Comparison of ENCODE assay signal across 3 cellular contexts in genomic region chr3:184262927-184263179, GRCh38.
TF ChIP-seq lines count a peak whose summit lies in the region.

No MANE protein-coding gene starts in this region.

TF ChIP-seq in SK-N-SH, 30 proteins besides CTCF, POLR2A, EP300 and RAD21 (continues in another document):
- TF ChIP-seq REST (IDR thresholded peaks at IDR 0.05; ENCODE audit: low read depth, low read length) (no peak), IRF3 (IDR thresholded peaks at IDR 0.05; ENCODE audit: low read depth, low read length) (no peak), ZBTB33 (IDR thresholded peaks at IDR 0.05; ENCODE audit: borderline replicate concordance, low read depth) (no peak), RXRA (IDR thresholded peaks at IDR 0.05; ENCODE audit: borderline replicate concordance, low read depth) (no peak), USF2 (IDR thresholded peaks at IDR 0.05; ENCODE audit: borderline replicate concordance, low read depth, low read length) (no peak), ELF1 (IDR thresholded peaks at IDR 0.05) (no peak), YY1 (IDR thresholded peaks at IDR 0.05; ENCODE audit: low read depth) (no peak), TCF12 (IDR thresholded peaks at IDR 0.05) (no peak), SMC3 (IDR thresholded peaks at IDR 0.05; ENCODE audit: low read depth, low read length) (no peak), FOXM1 (IDR thresholded peaks at IDR 0.05; ENCODE audit: low read depth) (no peak), RCOR1 (IDR thresholded peaks at IDR 0.05; ENCODE audit: low read length) (no peak)

TF ChIP-seq in SK-N-SH treated with all-trans-retinoic acid at 6 μM for 48 hours, 23 proteins besides CTCF, POLR2A, EP300 and RAD21:
- no peak for TF ChIP-seq OSR1 (CRISPR knock-in tag; IDR thresholded peaks at IDR 0.05)
- TF ChIP-seq ZNF70 (CRISPR knock-in tag; IDR thresholded peaks at IDR 0.05): no peak
- no peak for TF ChIP-seq CSDC2 (CRISPR knock-in tag; IDR thresholded peaks at IDR 0.05)

TF ChIP-seq in H1, 55 proteins besides CTCF, POLR2A, EP300 and RAD21:
- TF ChIP-seq CHD1 (IDR thresholded peaks at IDR 0.05; ENCODE audit: low read depth, low read length) (no peak), KDM1A (IDR thresholded peaks at IDR 0.05; ENCODE audit: borderline replicate concordance, low read length) (no peak), SIRT6 (IDR thresholded peaks at IDR 0.05; ENCODE audit: low read length) (no peak), SIN3A (conservative IDR thresholded peaks at IDR 0.05 in 1 of 2, IDR thresholded peaks at IDR 0.05 in 1 of 2; ENCODE audit: low read depth in 1 of 2, low read length in 2 of 2) (no peak), CBX5 (IDR thresholded peaks at IDR 0.05; ENCODE audit: low read depth, low read length) (no peak), EZH2 (IDR thresholded peaks at IDR 0.05; ENCODE audit: low read depth, low read length, severe bottlenecking) (no peak), TAF7 (optimal IDR thresholded peaks at IDR 0.05; ENCODE audit: borderline replicate concordance, low read depth, low read length) (no peak), MAFK (IDR thresholded peaks at IDR 0.05; ENCODE audit: low read depth, low read length) (no peak), SUZ12 (IDR thresholded peaks at IDR 0.05; ENCODE audit: low read length) (no peak), RXRA (IDR thresholded peaks at IDR 0.05; ENCODE audit: insufficient read depth, low read depth, low read length) (no peak), PHF8 (conservative IDR thresholded peaks at IDR 0.05; ENCODE audit: low read depth, low read length) (no peak), SAP30 (IDR thresholded peaks at IDR 0.05; ENCODE audit: insufficient read depth, insufficient replicate concordance, low read length) (no peak), ASH2L (IDR thresholded peaks at IDR 0.05; ENCODE audit: low read length) (no peak), JUN (IDR thresholded peaks at IDR 0.05; ENCODE audit: low read depth, low read length) (no peak), BACH1 (IDR thresholded peaks at IDR 0.05; ENCODE audit: low read length) (no peak), SIX5 (IDR thresholded peaks at IDR 0.05; ENCODE audit: low read depth, low read length) (no peak), POU5F1 (IDR thresholded peaks at IDR 0.05; ENCODE audit: low read depth, low read length) (no peak)
